Comparison of ENCODE assay signal across 3 cellular contexts in genomic region chr11:91310085-91310484, GRCh38.
"Had no signal": no experiment of that assay in that cellular context is flagged by ENCODE, and none has a peak within 500 bp of the region (broad histone marks: within the 10 kb centered on the region; RNA-seq: fewer than 3 reads in every experiment).

No MANE protein-coding gene starts in this region.

- ATAC-seq: GM12878 had no signal

- H3K4me3 ChIP-seq: GM12878 had no signal

- DNase-seq: GDM1, GF-D8 had no signal
